ENCODE assay signal across 25 cellular contexts in the genomic region with DNA sequence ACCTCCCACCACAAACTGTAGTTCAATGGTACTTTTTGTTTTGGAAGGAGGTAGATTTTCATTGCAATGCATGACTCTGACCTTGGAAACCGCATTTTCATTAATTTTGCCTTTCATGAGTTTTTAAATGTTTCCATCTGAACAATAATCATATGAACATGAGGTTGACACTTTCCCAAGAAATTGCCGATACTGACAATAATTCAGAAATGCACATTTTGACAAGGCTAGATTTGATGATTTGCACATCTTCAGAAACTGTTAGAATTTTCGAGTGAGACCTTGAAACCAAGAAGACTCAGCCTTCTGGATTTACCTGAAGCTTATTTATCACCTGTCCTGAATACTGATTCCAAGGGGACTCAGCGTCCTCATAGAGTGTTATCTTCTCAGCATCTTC.
"Had no signal": no experiment of that assay in that cellular context is flagged by ENCODE, and none has a peak within 500 bp of the region (broad histone marks: within the 10 kb centered on the region; RNA-seq: fewer than 3 reads in every experiment).

No MANE protein-coding gene starts in this region.

- H3K9me3 ChIP-seq: colonic mucosa, esophagus squamous epithelium, gastrocnemius medialis, gastroesophageal sphincter, heart left ventricle, heart right ventricle had no signal

- H3K4me3 ChIP-seq: colonic mucosa, coronary artery, dorsolateral prefrontal cortex, esophagus squamous epithelium, gastrocnemius medialis, gastroesophageal sphincter, heart left ventricle, heart right ventricle, hepatocyte had no signal

- H3K4me2 ChIP-seq: hepatocyte had no signal

- H3K4me1 ChIP-seq: colonic mucosa, esophagus squamous epithelium, gastrocnemius medialis, gastroesophageal sphincter, heart left ventricle, heart right ventricle had no signal

- FAIRE-seq: endothelial cell of umbilical vein had no signal

- ATAC-seq: effector memory CD8-positive, alpha-beta T cell; esophagus mucosa; foreskin keratinocyte; gastrocnemius medialis; gastroesophageal sphincter; heart left ventricle; heart right ventricle had no signal

- DNase-seq: colonic mucosa; cortex of kidney; dermis blood vessel endothelial cell; dorsolateral prefrontal cortex; effector CD4-positive, alpha-beta T cell; effector CD8-positive, alpha-beta T cell; effector memory CD4-positive, alpha-beta T cell; effector memory CD8-positive, alpha-beta T cell; endodermal cell; erythroblast; esophagus squamous epithelium; foreskin fibroblast; foreskin keratinocyte; foreskin melanocyte; gastrocnemius medialis; glutamatergic neuron; head of caudate nucleus; heart left ventricle; heart right ventricle had no signal

- H3K36me3 ChIP-seq: colonic mucosa, esophagus squamous epithelium, gastrocnemius medialis, gastroesophageal sphincter, heart left ventricle, heart right ventricle had no signal

- H3K27me3 ChIP-seq: colonic mucosa, esophagus squamous epithelium, foreskin keratinocyte, gastrocnemius medialis, gastroesophageal sphincter, heart left ventricle, hepatocyte had no signal

- H2AFZ ChIP-seq: hepatocyte had no signal

- H3K79me2 ChIP-seq: hepatocyte had no signal

- H3K27ac ChIP-seq: colonic mucosa, coronary artery, dorsolateral prefrontal cortex, epithelial cell of prostate, esophagus squamous epithelium, foreskin keratinocyte, gastrocnemius medialis, gastroesophageal sphincter, heart left ventricle, heart right ventricle, hepatocyte had no signal
